20 cellular contexts compared by ENCODE assay signal in the genomic region with DNA sequence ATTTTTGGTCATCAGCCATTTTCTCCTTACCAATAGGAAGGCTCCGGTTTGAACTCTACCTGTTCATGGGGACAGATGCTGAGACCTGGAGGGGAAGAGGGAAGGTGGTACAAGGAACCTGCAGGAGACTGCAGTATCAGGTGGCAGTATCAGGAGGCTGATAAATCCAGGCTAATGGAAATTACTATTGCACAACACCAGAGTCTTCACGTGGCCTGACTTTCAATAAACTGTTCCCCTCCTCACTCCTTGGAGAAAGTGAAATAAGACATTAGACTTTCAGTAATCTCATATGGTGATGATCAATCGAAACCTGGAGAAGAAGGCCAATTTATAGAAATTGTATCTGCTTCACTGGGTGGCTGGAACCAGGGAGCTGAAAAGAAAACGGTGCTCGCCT.
"Had no signal": no experiment of that assay in that cellular context is flagged by ENCODE, and none has a peak within 500 bp of the region (broad histone marks: within the 10 kb centered on the region; RNA-seq: fewer than 3 reads in every experiment).

No MANE protein-coding gene starts in this region.

- H3K9me3 Mint-ChIP-seq: activated CD4-positive, alpha-beta T cell treated with anti-CD3 and anti-CD28 coated beads, Interleukin-2, amount 10 ng/mL, durations not matched to agents 24 days and 14 days; activated CD8-positive, alpha-beta T cell treated with anti-CD3 and anti-CD28 coated beads for 36 hours; activated naive CD8-positive, alpha-beta T cell treated with anti-CD3 and anti-CD28 coated beads for 36 hours; activated T-helper 17 cell treated with anti-CD3 and anti-CD28 coated beads, Interleukin-2, amount 50 U/mL, for 72 hours; effector memory CD8-positive, alpha-beta T cell; stimulated activated naive B cell treated with anti-CD40 and anti-IgM and Interleukin-4, amounts not matched to agents 10 μg/mL and 1 μg/mL and 100 μg/mL, for 72 hours had no signal

- H3K4me1 Mint-ChIP-seq: activated CD4-positive, alpha-beta T cell treated with anti-CD3 and anti-CD28 coated beads, Interleukin-2, amount 10 ng/mL, durations not matched to agents 24 days and 14 days; activated T-helper 17 cell treated with anti-CD3 and anti-CD28 coated beads, Interleukin-2, amount 50 U/mL, for 72 hours had no signal

- FAIRE-seq: kidney had no signal

- DNase-seq: activated CD4-positive, alpha-beta T cell treated with anti-CD3 and anti-CD28 coated beads, Interleukin-2, amount 10 ng/mL, durations not matched to agents 24 days and 14 days; activated CD8-positive, alpha-beta T cell treated with anti-CD3 and anti-CD28 coated beads for 36 hours; activated naive CD4-positive, alpha-beta T cell; activated naive CD8-positive, alpha-beta T cell treated with anti-CD3 and anti-CD28 coated beads for 36 hours; activated T-cell treated with anti-CD3 and anti-CD28 coated beads, Interleukin-2, amount 50 U/mL, for 1 hour; amniotic stem cell; effector memory CD8-positive, alpha-beta T cell; foreskin fibroblast; kidney; mammary epithelial cell; midbrain; ovary; spleen; stimulated activated naive B cell treated with anti-CD40 and anti-IgM and Interleukin-4, amounts not matched to agents 10 μg/mL and 1 μg/mL and 100 μg/mL, for 72 hours; T-helper 1 cell; T-helper 9 cell had no signal

- H3K27ac ChIP-seq: epithelial cell of prostate, ovary, spleen, thoracic aorta had no signal

- H3K4me3 ChIP-seq: ovary, spleen, thoracic aorta had no signal

- H3K27me3 ChIP-seq: ovary had no signal

- H3K27ac Mint-ChIP-seq: activated CD4-positive, alpha-beta T cell treated with anti-CD3 and anti-CD28 coated beads, Interleukin-2, amount 10 ng/mL, durations not matched to agents 24 days and 14 days; activated CD8-positive, alpha-beta T cell treated with anti-CD3 and anti-CD28 coated beads for 36 hours; activated naive CD8-positive, alpha-beta T cell treated with anti-CD3 and anti-CD28 coated beads for 36 hours; activated T-helper 17 cell treated with anti-CD3 and anti-CD28 coated beads, Interleukin-2, amount 50 U/mL, for 72 hours; stimulated activated naive B cell treated with anti-CD40 and anti-IgM and Interleukin-4, amounts not matched to agents 10 μg/mL and 1 μg/mL and 100 μg/mL, for 72 hours had no signal

- ATAC-seq: activated CD8-positive, alpha-beta T cell treated with anti-CD3 and anti-CD28 coated beads for 36 hours; activated T-helper 17 cell treated with anti-CD3 and anti-CD28 coated beads, Interleukin-2, amount 50 U/mL, for 72 hours; effector memory CD8-positive, alpha-beta T cell; left lobe of liver; stimulated activated naive B cell treated with anti-CD40 and anti-IgM and Interleukin-4, amounts not matched to agents 10 μg/mL and 1 μg/mL and 100 μg/mL, for 72 hours had no signal

- H3K9me3 ChIP-seq: ovary, spleen, thoracic aorta had no signal

- H3K36me3 ChIP-seq: ovary, spleen, thoracic aorta had no signal

- H3K27me3 Mint-ChIP-seq: activated CD8-positive, alpha-beta T cell treated with anti-CD3 and anti-CD28 coated beads for 36 hours; activated naive CD8-positive, alpha-beta T cell treated with anti-CD3 and anti-CD28 coated beads for 36 hours; activated T-helper 17 cell treated with anti-CD3 and anti-CD28 coated beads, Interleukin-2, amount 50 U/mL, for 72 hours; effector memory CD8-positive, alpha-beta T cell had no signal

- H3K4me3 Mint-ChIP-seq: activated CD4-positive, alpha-beta T cell treated with anti-CD3 and anti-CD28 coated beads, Interleukin-2, amount 10 ng/mL, durations not matched to agents 24 days and 14 days; activated CD8-positive, alpha-beta T cell treated with anti-CD3 and anti-CD28 coated beads for 36 hours; activated naive CD8-positive, alpha-beta T cell treated with anti-CD3 and anti-CD28 coated beads for 36 hours; activated T-helper 17 cell treated with anti-CD3 and anti-CD28 coated beads, Interleukin-2, amount 50 U/mL, for 72 hours; effector memory CD8-positive, alpha-beta T cell; stimulated activated naive B cell treated with anti-CD40 and anti-IgM and Interleukin-4, amounts not matched to agents 10 μg/mL and 1 μg/mL and 100 μg/mL, for 72 hours had no signal
